Comparison of ENCODE assay signal across 8 cellular contexts in the genomic region with DNA sequence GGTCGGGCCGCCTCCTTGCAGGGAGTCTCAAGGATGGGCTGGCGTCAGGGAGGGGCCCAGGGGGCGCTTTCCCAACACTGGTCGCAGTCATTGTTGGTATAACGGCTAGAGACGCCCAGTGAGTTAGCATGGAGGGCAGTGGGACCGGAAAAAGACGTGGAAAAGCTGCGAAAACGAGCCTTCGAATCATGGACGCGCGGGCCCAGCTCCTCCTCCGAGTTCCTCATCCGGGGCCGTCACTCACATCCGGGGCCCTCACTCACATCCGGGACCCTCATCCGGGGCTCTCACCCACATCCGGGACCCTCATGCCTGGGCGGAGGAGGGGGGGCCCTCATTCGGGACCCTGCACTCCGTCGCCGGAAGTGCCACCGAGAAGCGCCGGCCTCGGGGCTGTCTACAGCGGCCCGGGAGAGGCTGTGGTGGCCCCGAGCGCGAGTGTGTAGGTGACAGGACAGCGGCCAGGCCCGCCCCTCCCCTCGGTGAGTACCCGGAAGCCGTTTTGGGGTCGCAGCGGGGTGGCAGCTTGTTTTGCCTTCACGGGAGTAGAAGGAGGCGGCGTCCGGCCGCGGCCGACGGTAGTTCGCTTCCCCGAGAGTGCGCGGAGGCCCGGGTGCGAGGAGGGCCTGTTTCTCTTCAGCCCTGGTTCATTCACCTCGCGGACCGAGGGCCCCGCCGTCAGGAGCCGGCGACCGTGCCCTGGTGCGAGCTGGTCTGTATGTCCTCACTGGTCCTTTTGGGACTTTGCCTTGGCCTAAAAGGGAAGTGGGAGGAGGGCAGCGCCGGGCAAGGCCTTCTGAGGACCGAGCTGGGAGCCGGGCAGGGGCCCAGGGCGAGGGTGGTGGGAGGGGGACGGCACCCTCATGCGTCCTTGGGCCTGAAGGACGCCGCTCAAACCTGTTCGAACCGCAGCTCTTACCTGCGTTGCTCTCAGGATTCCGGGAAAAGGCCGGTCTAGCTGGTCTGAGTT.
DNase-seq lines count a peak whose midpoint lies in the region; ATAC-seq lines count a peak whose summit lies in the region.

Gene ZNF655 (plus strand): TSS at position 337 of the 970 bp plus-strand sequence. CDS start 1,918 bp downstream, outside the sequence.

- no peaks in the 10 kb centered on the region for H3K27me3 ChIP-seq in NT2/D1 (ENCODE audit: insufficient read depth, insufficient read length)

- no peaks in the 10 kb centered on the region for H3K9me3 ChIP-seq in NT2/D1 (ENCODE audit: insufficient read depth, low read length)

- peak within 1 kb of the TSS; percentile 96 for H3K4me3 ChIP-seq in NT2/D1 (ENCODE audit: insufficient read length, low read depth)

- peak within 1 kb of the TSS; percentile 100 for H3K9ac ChIP-seq in NT2/D1 (ENCODE audit: insufficient read length, low read depth)

- DNase-seq in COLO829 (ENCODE audit: low spot score) (peak; percentile 95), HUDEP-2 (lab: John Stamatoyannopoulos, UW; ENCODE audit: unreplicated experiment in 76 of 76) (peak in 61 of 76 experiments; percentile 4 to 81 (median 52)), NT2/D1 (ENCODE audit: low read depth, low spot score) (peak; percentile 92), activated T-cell treated with anti-CD3 and anti-CD28 coated beads for 1 hour (ENCODE audit: low read depth) (peak; percentile 79), epidermal melanocyte (ENCODE audit: insufficient read length, low spot score) (peak; percentile 94), midbrain (lab: John Stamatoyannopoulos, UW) (peak; percentile 89)
- DNase-seq in stimulated activated CD8-positive, alpha-beta memory T cell treated with anti-CD3 and anti-CD28 coated beads, Interleukin-2, amount 100 ng/mL, for 1 hour (ENCODE audit: low read depth in 2 of 2), result peak; percentile 83 to 89

- ATAC-seq in GM21360 (IDR thresholded peaks at IDR 0.05; ENCODE audit: unreplicated experiment), result peak; percentile 66

- H3K4me1 ChIP-seq in NT2/D1 (ENCODE audit: insufficient read depth, insufficient read length), result peaks cover 2% of the 10 kb centered on the region

- H3K36me3 ChIP-seq in NT2/D1 (ENCODE audit: insufficient read depth, insufficient read length, low read length), result peaks cover 54% of the 10 kb centered on the region

Comparison
In these comparisons a context has a peak if more than half of its experiments do, and no peak if none do; other contexts are left out.
1. Peak in every context shown above with its lines: DNase-seq, ATAC-seq and H3K4me3 ChIP-seq.